Comparison of ENCODE assay signal across 16 cellular contexts in the genomic region with DNA sequence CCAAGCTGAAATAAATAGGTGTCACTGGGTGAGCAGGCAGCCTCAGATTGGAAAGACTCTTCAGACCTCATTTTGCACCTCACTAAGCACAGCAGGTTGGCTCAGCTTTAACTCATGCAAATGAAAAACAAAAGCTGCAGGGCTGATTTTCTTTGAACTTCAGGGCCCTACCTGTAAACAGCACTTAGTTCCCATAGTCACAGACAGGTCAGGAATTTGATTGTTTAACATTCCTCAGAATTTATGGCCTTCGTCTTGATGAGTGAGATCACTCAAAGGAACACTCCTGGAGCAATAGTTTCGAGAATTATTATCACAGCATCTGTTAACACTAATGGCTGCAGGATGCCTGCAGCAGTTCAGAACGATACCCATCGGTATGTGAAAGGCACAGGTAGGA.
DNase-seq lines count a peak whose midpoint lies in the region; ATAC-seq and TF ChIP-seq lines count a peak whose summit lies in the region.
"Had no signal": no experiment of that assay in that cellular context is flagged by ENCODE, and none has a peak within 500 bp of the region (broad histone marks: within the 10 kb centered on the region; RNA-seq: fewer than 3 reads in every experiment).

No MANE protein-coding gene starts in this region.

- no peak overlapping the region for H3K27ac ChIP-seq in endodermal cell (ENCODE audit: low read depth, low read length)
- H3K27ac ChIP-seq: coronary artery had no signal

- in situ Hi-C loops in Caki2 (cut with HindIII; ENCODE audit: low pct_unique_long_range_greater_than_20kb, low sequenced_read_pairs), result no loop called here

- peaks cover 16% of the 10 kb centered on the region for H3K4me1 ChIP-seq in endodermal cell (ENCODE audit: control insufficient read depth, insufficient read depth, low read length)

- 61 to 67% methylated on average over 4 of the region's 4 CpGs for WGBS in endodermal cell (ENCODE audit: insufficient coverage in 1 of 2, insufficient read length in 1 of 2), 2 experiments

- ATAC-seq in left ventricle myocardium superior (no peak), GM19452 (IDR thresholded peaks at IDR 0.05; ENCODE audit: unreplicated experiment) (no peak)
- ATAC-seq: natural killer cell had no signal

- DNase-seq in Caki2 (ENCODE audit: low read depth) (peak; percentile 73), NCI-H1048 (lab: John Stamatoyannopoulos, UW) (peak; percentile 56), endodermal cell (peak; percentile 87), left kidney (ENCODE audit: low read depth, low spot score) (peak; percentile 88), NCI-H345 (lab: John Stamatoyannopoulos, UW) (no peak), GF-D8 (lab: John Stamatoyannopoulos, UW) (no peak), left ventricle myocardium superior (no peak)
- DNase-seq: activated CD4-positive, CD25-positive, alpha-beta regulatory T cell treated with anti-CD3 and anti-CD28 coated beads, Interleukin-2, amount 50 U/mL, for 72 hours; activated gamma-delta T cell treated with Interleukin-2 at 50 U/mL for 16 hours; anterior cingulate cortex; GDM1; head of caudate nucleus; natural killer cell had no signal

- no peak for TF ChIP-seq CTCF in endodermal cell (conservative IDR thresholded peaks at IDR 0.05)

- H3K36me3 ChIP-seq in endodermal cell (ENCODE audit: control insufficient read depth, insufficient read depth, low read length), result no peaks in the 10 kb centered on the region

- no peaks in the 10 kb centered on the region for H3K27me3 Mint-ChIP-seq in endodermal cell (ENCODE audit: insufficient read depth)

- no peak overlapping the region for H3K4me3 ChIP-seq in endodermal cell (ENCODE audit: low read length)
- H3K4me3 ChIP-seq: coronary artery had no signal

- H3K4me3 Mint-ChIP-seq in endodermal cell, result no peak overlapping the region
- H3K4me3 Mint-ChIP-seq: natural killer cell; T-helper 1 cell treated with Interleukin-12 subunit alpha and Interleukin-12 subunit beta and Interleukin-4 antibody, amounts not matched to agents 30 μg/mL and 1 μg/mL, for 36 hours had no signal

- no peaks in the 10 kb centered on the region for H3K9me3 ChIP-seq in endodermal cell (ENCODE audit: control insufficient read depth, low read length)

- H3K9ac ChIP-seq in endodermal cell (ENCODE audit: extremely low read depth, low read length, poor library complexity, severe bottlenecking), result peak overlapping the region; percentile 18

- H3K4me1 Mint-ChIP-seq in endodermal cell, result peaks cover 18% of the 10 kb centered on the region
- H3K4me1 Mint-ChIP-seq: natural killer cell had no signal

- H3K9me3 Mint-ChIP-seq in endodermal cell, result no peaks in the 10 kb centered on the region
- H3K9me3 Mint-ChIP-seq: T-helper 1 cell treated with Interleukin-12 subunit alpha and Interleukin-12 subunit beta and Interleukin-4 antibody, amounts not matched to agents 30 μg/mL and 1 μg/mL, for 36 hours had no signal

- no peaks in the 10 kb centered on the region for H3K27me3 ChIP-seq in endodermal cell (ENCODE audit: control insufficient read depth, insufficient read depth, low read length, poor library complexity, severe bottlenecking)

- intact Hi-C loops in left ventricle myocardium superior (cut with micrococcal nuclease), result no loop called here

- H3K36me3 Mint-ChIP-seq in endodermal cell (ENCODE audit: low read depth), result no peaks in the 10 kb centered on the region
- H3K36me3 Mint-ChIP-seq: natural killer cell had no signal

- peak overlapping the region; percentile 72 for H3K27ac Mint-ChIP-seq in endodermal cell
- H3K27ac Mint-ChIP-seq: natural killer cell; T-helper 1 cell treated with Interleukin-12 subunit alpha and Interleukin-12 subunit beta and Interleukin-4 antibody, amounts not matched to agents 30 μg/mL and 1 μg/mL, for 36 hours had no signal

Comparison
In these comparisons a context has a peak if more than half of its experiments do, and no peak if none do; other contexts are left out.
1. DNase-seq: peak in Caki2 (single experiment), NCI-H1048 (single experiment), endodermal cell (single experiment) and left kidney (single experiment); none in NCI-H345 (single experiment), GF-D8 (single experiment) and left ventricle myocardium superior (single experiment).